In genomic region chr1:225936081-225936480, GRCh38 we compare ENCODE assay signal across 16 cellular contexts. TPM values are rescaled to one million over a fixed set of nuclear protein-coding genes. Genes with fewer than 3 reads are reported as not detected.
DNase-seq lines count a peak whose midpoint lies in the region; ATAC-seq, FAIRE-seq and TF ChIP-seq lines count a peak whose summit lies in the region.
"Not testable (repeated sequence)": the region's sequence is repeated elsewhere in the genome, so short reads cannot be mapped to it uniquely, and the experiment has no call there.
"Had no signal": no experiment of that assay in that cellular context is flagged by ENCODE, and none has a peak within 500 bp of the region (broad histone marks: within the 10 kb centered on the region; RNA-seq: fewer than 3 reads in every experiment).

No MANE protein-coding gene starts in this region.

- FAIRE-seq in K562 (lab: Jason Lieb, UNC); kidney (lab: Jason Lieb, UNC): not testable (repeated sequence)

- not testable (repeated sequence) for H3K9me1 ChIP-seq in K562 (ENCODE audit: control insufficient read depth, insufficient read depth, low read length)

- H3K9me2 ChIP-seq in OCI-LY7 (ENCODE audit: insufficient read depth, low read length), result not testable (repeated sequence)

- 0 out of 4 replicates have a peak overlapping the region, but pooled peaks of 1 of the 2 experiments have one; percentile 16 for H3K9ac ChIP-seq in K562 (ENCODE audit: insufficient read depth in 1 of 2, low read depth in 2 of 2, low read length in 2 of 2)
- H3K9ac ChIP-seq in kidney (ENCODE audit: low read length in 2 of 2), result not testable (repeated sequence)

- intact Hi-C loops in OCI-LY7 (cut with micrococcal nuclease; ENCODE audit: unreplicated experiment); K562 (cut with micrococcal nuclease); kidney (cut with DNase I); prostate gland (cut with DNase I): not testable (repeated sequence)

- not testable (repeated sequence) for ATAC-seq in K562

- H3K27ac ChIP-seq in OCI-LY7 (ENCODE audit: low read depth, low read length, poor library complexity, severe bottlenecking), result peak overlapping the region; percentile 52
- H3K27ac ChIP-seq in K562 (ENCODE audit: extremely low read depth, low read depth, low read length); kidney (ENCODE audit: low read depth in 2 of 2, low read length in 2 of 2); prostate gland: not testable (repeated sequence)

- H4K20me1 ChIP-seq in OCI-LY7 (ENCODE audit: insufficient read depth, low read length); K562 (replicated peaks; ENCODE audit: control insufficient read depth, insufficient read depth, low read length): not testable (repeated sequence)

- not testable (repeated sequence) for H3K79me2 ChIP-seq in OCI-LY7 (ENCODE audit: insufficient read depth, low read depth, low read length); K562 (ENCODE audit: control insufficient read depth, insufficient read depth, low read length)

- H3K4me2 ChIP-seq in OCI-LY7 (ENCODE audit: low read length), result peak overlapping the region; percentile 58
- not testable (repeated sequence) for H3K4me2 ChIP-seq in K562 (ENCODE audit: insufficient read depth, low read length)

- H2AFZ ChIP-seq in OCI-LY7 (ENCODE audit: low read length), result peak overlapping the region; percentile 88; the same call in 1 of the 2 replicates
- peak overlapping the region; percentile 70; the same call in 1 of the 2 replicates for H2AFZ ChIP-seq in K562 (ENCODE audit: low read depth, low read length)

- TF ChIP-seq CTCF in OCI-LY7 (conservative IDR thresholded peaks at IDR 0.05; ENCODE audit: low read length); K562 (IDR thresholded peaks at IDR 0.05 in 2 of 3, conservative IDR thresholded peaks at IDR 0.05 in 1 of 3; ENCODE audit: insufficient read depth in 2 of 3, low read depth in 1 of 3, low read length in 3 of 3); epithelial cell of esophagus (IDR thresholded peaks at IDR 0.05; ENCODE audit: insufficient read depth, low read depth, low read length, missing control alignments); kidney (IDR thresholded peaks at IDR 0.05; ENCODE audit: borderline replicate concordance, extremely low read depth, insufficient read depth); prostate gland (IDR thresholded peaks at IDR 0.05): not testable (repeated sequence)

- H3K36me3 ChIP-seq in OCI-LY7 (ENCODE audit: insufficient read depth, low read length); K562 (ENCODE audit: control insufficient read depth, insufficient read depth, low read length); kidney (ENCODE audit: control insufficient read depth in 1 of 2, insufficient read depth in 2 of 2, low read length in 2 of 2); prostate gland: not testable (repeated sequence)

- 75% methylated on average over 8 of the region's 8 CpGs for WGBS in K562 (ENCODE audit: insufficient coverage, low coverage, missing lambda C conversion rate)
- 61% methylated on average over 8 of the region's 8 CpGs for WGBS in prostate gland

- CTCF ChIA-PET in OCI-LY7 (lab: Charles Lee; ENCODE audit: unreplicated experiment), result interaction anchor here (1.0 to 1.3 kb wide), 3 partner anchors 8 to 39 kb away, joined by 3 read pairs; no protein-coding TSS in a partner anchor
- CTCF ChIA-PET in K562 (lab: Yijun Ruan, JAX; ENCODE audit: low intra/inter-chr PET ratio), result not testable (repeated sequence)

- not testable (repeated sequence) for H3K27me3 ChIP-seq in K562 (ENCODE audit: control insufficient read depth in 2 of 2, insufficient read depth in 2 of 2, low read length in 2 of 2); prostate gland (replicated peaks; ENCODE audit: insufficient read depth)

- H3K9me3 ChIP-seq in OCI-LY7 (ENCODE audit: low read length); K562 (replicated peaks; ENCODE audit: control insufficient read depth, insufficient read depth, low read depth, low read length); kidney (ENCODE audit: control insufficient read depth in 1 of 2, low read length in 2 of 2); prostate gland: not testable (repeated sequence)

- not testable (repeated sequence) for TF ChIP-seq EP300 in Ishikawa (IDR thresholded peaks at IDR 0.05; ENCODE audit: borderline replicate concordance); K562 (IDR thresholded peaks at IDR 0.05; ENCODE audit: low read length)

- not testable (repeated sequence) for H3K4me3 ChIP-seq in OCI-LY7 (ENCODE audit: low read depth, low read length, poor library complexity, severe bottlenecking); K562; epithelial cell of esophagus (ENCODE audit: low read length); kidney (ENCODE audit: low read length in 2 of 2); prostate gland

- POLR2A ChIA-PET in OCI-LY7 (lab: Charles Lee) (interaction anchor here (0.6 to 4.6 kb wide), 5 partner anchors 10 to 1758 kb away, joined by 3 to 56 read pairs (median 4); partner anchors contain the start of gene PYCR2), K562 (lab: Yijun Ruan, JAX) (interaction anchor here (0.8 to 1.5 kb wide), 4 partner anchors 8 to 11 kb away, joined by 3 to 10 read pairs (median 4); no protein-coding TSS in a partner anchor)

- in situ Hi-C loops in K562 (cut with MboI), result not testable (repeated sequence)

- not testable (repeated sequence) for TF ChIP-seq POLR2A in K562 (conservative IDR thresholded peaks at IDR 0.05); prostate gland (IDR thresholded peaks at IDR 0.05)

- BruUV-seq in OCI-LY7 (replicated peaks; lab: Mats Ljungman, UMichigan); K562 (replicated peaks; lab: Mats Ljungman, UMichigan): not testable (repeated sequence)

- DNase-seq in AG20443 (ENCODE audit: low spot score) (peak; percentile 43), GM04503 (ENCODE audit: low read depth) (peak; percentile 47), epithelial cell of esophagus (ENCODE audit: low read depth) (peak; percentile 82), kidney (peak; percentile 6), prostate gland (ENCODE audit: low spot score) (peak; percentile 39)
- not testable (repeated sequence) for DNase-seq in OCI-LY7 (ENCODE audit: low spot score); K562 (ENCODE audit: extremely low read depth in 1 of 4, low spot score in 3 of 4)

- TF ChIP-seq RAD21 in Ishikawa (IDR thresholded peaks at IDR 0.05; ENCODE audit: low read depth); K562 (CRISPR knock-in tag; conservative IDR thresholded peaks at IDR 0.05 in 1 of 2, IDR thresholded peaks at IDR 0.05 in 1 of 2): not testable (repeated sequence)

- H3K4me1 ChIP-seq in OCI-LY7 (ENCODE audit: insufficient read depth, low read length, poor library complexity, severe bottlenecking), result peaks cover 40% of the 10 kb centered on the region
- H3K4me1 ChIP-seq in K562 (replicated peaks in 1 of 2; ENCODE audit: control insufficient read depth in 2 of 2, insufficient read depth in 2 of 2, low read length in 2 of 2), result peaks cover 11 to 21% of the 10 kb centered on the region in 2 experiments; a peak in 4 of 5 replicates
- not testable (repeated sequence) for H3K4me1 ChIP-seq in kidney (ENCODE audit: control insufficient read depth in 1 of 2, insufficient read depth in 1 of 2, low read depth in 1 of 2, low read length in 2 of 2); prostate gland (replicated peaks)

RNA-seq across cellular contexts. Expression of gene LEFTY2, which starts 4.9 kb away (rescaled TPM):
- 3.8 and 4.8 TPM in 2 replicates for total RNA-seq in OCI-LY7 (2014; rRNA removed; shearing (Covaris generic))
- 4.3 and 7.3 TPM in 2 replicates for total RNA-seq in OCI-LY7 (2022)
- 0.23 TPM in 1 of 2 replicates, not detected in the other for total RNA-seq in K562 (2011; cell fraction: chromatin; rRNA removed; ENCODE audit: low replicate concordance)
- not detected in 2 replicates for total RNA-seq in K562 (2011; cell fraction: nucleolus; rRNA removed)
- total RNA-seq in K562 (2011; cell fraction: nucleoplasm; rRNA removed), result 0.29 TPM in 1 of 2 replicates, not detected in the other
- 0.08 and 0.14 TPM in 2 replicates for total RNA-seq in K562 (2014; rRNA removed)
- not detected in 2 replicates for total RNA-seq in K562 (2014; rRNA removed; fragmentation: Illumina TruSeq; extraction: Trizol)
- total RNA-seq in K562 (2015; rRNA removed; fragmentation: Illumina TruSeq; extraction: Trizol), result not detected in 2 replicates
- not detected in 2 replicates for total RNA-seq in K562 (2021)
- 0.04 and 0.07 TPM in 2 replicates for polyA plus RNA-seq in K562 (2011; rRNA removed)
- polyA plus RNA-seq in K562 (2011; cell fraction: cytosol; rRNA removed), result 0.03 and 0.06 TPM in 2 replicates
- 0.06 TPM in 1 of 2 replicates, not detected in the other for polyA plus RNA-seq in K562 (2011; cell fraction: nucleus; rRNA removed)
- 0.04 TPM in 2 replicates for polyA plus RNA-seq in K562 (2012)
- not detected in 2 replicates for polyA plus RNA-seq in K562 (2014; fragmentation: Illumina TruSeq; extraction: Trizol)
- polyA plus RNA-seq in K562 (2014; fragmentation: Nextera tagmentation; extraction: Ambion mirVana), result not detected
- 0.78 TPM in 1 of 2 replicates, not detected in the other for polyA plus RNA-seq in K562 (2014; rRNA removed)
- not detected in 2 replicates for polyA minus RNA-seq in K562 (2011; rRNA and poly(A)+ RNA removed)
- polyA minus RNA-seq in K562 (2011; cell fraction: cytosol; rRNA and poly(A)+ RNA removed), result not detected in 2 replicates
- polyA minus RNA-seq in K562 (2011; cell fraction: nucleus; rRNA and poly(A)+ RNA removed), result not detected in 2 replicates
- total RNA-seq in kidney, result 0.13 TPM
- polyA plus RNA-seq in kidney (ENCODE audit: insufficient read depth, low read depth, low replicate concordance), result 0.28 TPM
- total RNA-seq in prostate gland, result 1 to 10 TPM in 1 of 2 donors, not detected in 1; 7.9 TPM
- total RNA-seq: A172; CD8-positive, alpha-beta memory T cell; HFFc6; HT1080; PC-3; RPMI7951; SJSA1 had no signal
- polyA plus RNA-seq: CD14-positive monocyte; CD8-positive, alpha-beta memory T cell had no signal

RNA-seq across cellular contexts. Expression of gene PYCR2, which starts 12.0 kb away (rescaled TPM):
- total RNA-seq in OCI-LY7 (2014; rRNA removed; shearing (Covaris generic)), result 120 and 136 TPM in 2 replicates
- 153 and 181 TPM in 2 replicates for total RNA-seq in OCI-LY7 (2022)
- total RNA-seq in K562 (2011; cell fraction: chromatin; rRNA removed; ENCODE audit: low replicate concordance), result 118 and 268 TPM in 2 replicates
- 193 and 210 TPM in 2 replicates for total RNA-seq in K562 (2011; cell fraction: nucleolus; rRNA removed)
- total RNA-seq in K562 (2011; cell fraction: nucleoplasm; rRNA removed), result 181 and 191 TPM in 2 replicates
- 162 and 176 TPM in 2 replicates for total RNA-seq in K562 (2014; rRNA removed)
- total RNA-seq in K562 (2014; rRNA removed; fragmentation: Illumina TruSeq; extraction: Trizol), result 75.2 and 76.7 TPM in 2 replicates
- total RNA-seq in K562 (2015; rRNA removed; fragmentation: Illumina TruSeq; extraction: Trizol), result 79.2 and 83.5 TPM in 2 replicates
- total RNA-seq in K562 (2021), result 200 and 219 TPM in 2 replicates
- polyA plus RNA-seq in K562 (2011; rRNA removed), result 127 and 246 TPM in 2 replicates
- polyA plus RNA-seq in K562 (2011; cell fraction: cytosol; rRNA removed), result 168 and 216 TPM in 2 replicates
- polyA plus RNA-seq in K562 (2011; cell fraction: nucleus; rRNA removed), result 321 and 394 TPM in 2 replicates
- 161 and 213 TPM in 2 replicates for polyA plus RNA-seq in K562 (2012)
- 154 and 187 TPM in 2 replicates for polyA plus RNA-seq in K562 (2014; fragmentation: Illumina TruSeq; extraction: Trizol)
- polyA plus RNA-seq in K562 (2014; fragmentation: Nextera tagmentation; extraction: Ambion mirVana), result 1 to 10 TPM; 5.5 to 7.9 TPM
- 195 and 208 TPM in 2 replicates for polyA plus RNA-seq in K562 (2014; rRNA removed)
- 79.4 and 82.2 TPM in 2 replicates for polyA minus RNA-seq in K562 (2011; rRNA and poly(A)+ RNA removed)
- 58.5 and 79.5 TPM in 2 replicates for polyA minus RNA-seq in K562 (2011; cell fraction: cytosol; rRNA and poly(A)+ RNA removed)
- 66.8 and 85.3 TPM in 2 replicates for polyA minus RNA-seq in K562 (2011; cell fraction: nucleus; rRNA and poly(A)+ RNA removed)
- total RNA-seq in kidney, result 79.3 TPM
- 72.4 TPM for polyA plus RNA-seq in kidney (ENCODE audit: insufficient read depth, low read depth, low replicate concordance)
- total RNA-seq in prostate gland, result 10 to 100 TPM; 70.8 to 80.2 TPM

RNA-seq across cellular contexts. Expression of gene LEFTY1, which starts 47.1 kb away (rescaled TPM):
- 0.09 TPM in 1 of 2 replicates, not detected in the other for total RNA-seq in OCI-LY7 (2014; rRNA removed; shearing (Covaris generic))
- total RNA-seq in OCI-LY7 (2022), result 0.44 and 1.0 TPM in 2 replicates
- total RNA-seq in K562 (2011; cell fraction: chromatin; rRNA removed; ENCODE audit: low replicate concordance), result 0.88 and 1.0 TPM in 2 replicates
- 1.2 TPM in 1 of 2 replicates, not detected in the other for total RNA-seq in K562 (2011; cell fraction: nucleolus; rRNA removed)
- total RNA-seq in K562 (2011; cell fraction: nucleoplasm; rRNA removed), result 1.1 TPM in 1 of 2 replicates, not detected in the other
- total RNA-seq in K562 (2014; rRNA removed), result 0.16 TPM in 1 of 2 replicates, not detected in the other
- total RNA-seq in K562 (2014; rRNA removed; fragmentation: Illumina TruSeq; extraction: Trizol), result 0.07 TPM in 1 of 2 replicates, not detected in the other
- not detected in 2 replicates for total RNA-seq in K562 (2015; rRNA removed; fragmentation: Illumina TruSeq; extraction: Trizol)
- total RNA-seq in K562 (2021), result 0.20 and 0.24 TPM in 2 replicates
- polyA plus RNA-seq in K562 (2011; rRNA removed), result 0.09 and 0.21 TPM in 2 replicates
- 0.09 and 0.30 TPM in 2 replicates for polyA plus RNA-seq in K562 (2011; cell fraction: cytosol; rRNA removed)
- 0.41 and 0.67 TPM in 2 replicates for polyA plus RNA-seq in K562 (2011; cell fraction: nucleus; rRNA removed)
- polyA plus RNA-seq in K562 (2012), result 0.04 and 0.07 TPM in 2 replicates
- polyA plus RNA-seq in K562 (2014; fragmentation: Illumina TruSeq; extraction: Trizol), result 0.15 TPM in 1 of 2 replicates, not detected in the other
- not detected for polyA plus RNA-seq in K562 (2014; fragmentation: Nextera tagmentation; extraction: Ambion mirVana)
- polyA plus RNA-seq in K562 (2014; rRNA removed), result 0.13 TPM in 1 of 2 replicates, not detected in the other
- polyA minus RNA-seq in K562 (2011; rRNA and poly(A)+ RNA removed), result not detected in 2 replicates
- polyA minus RNA-seq in K562 (2011; cell fraction: cytosol; rRNA and poly(A)+ RNA removed), result not detected in 2 replicates
- 0.22 and 0.27 TPM in 2 replicates for polyA minus RNA-seq in K562 (2011; cell fraction: nucleus; rRNA and poly(A)+ RNA removed)
- 8.6 TPM for total RNA-seq in kidney
- polyA plus RNA-seq in kidney (ENCODE audit: insufficient read depth, low read depth, low replicate concordance), result 0.41 TPM
- total RNA-seq in prostate gland, result 1 to 10 TPM; 1.7 to 2.0 TPM
- total RNA-seq: A172; CD8-positive, alpha-beta memory T cell; HFFc6; HT1080; PC-3; RPMI7951; SJSA1 had no signal
- polyA plus RNA-seq: CD14-positive monocyte had no signal

RNA-seq across cellular contexts. Expression of gene TMEM63A, which starts 53.9 kb away (rescaled TPM):
- 20.9 and 21.0 TPM in 2 replicates for total RNA-seq in OCI-LY7 (2014; rRNA removed; shearing (Covaris generic))
- total RNA-seq in OCI-LY7 (2022), result 46.5 and 53.3 TPM in 2 replicates
- 420 and 854 TPM in 2 replicates for total RNA-seq in K562 (2011; cell fraction: chromatin; rRNA removed; ENCODE audit: low replicate concordance)
- total RNA-seq in K562 (2011; cell fraction: nucleolus; rRNA removed), result 362 and 382 TPM in 2 replicates
- total RNA-seq in K562 (2011; cell fraction: nucleoplasm; rRNA removed), result 379 and 427 TPM in 2 replicates
- total RNA-seq in K562 (2014; rRNA removed), result 17.5 and 21.2 TPM in 2 replicates
- 17.2 and 17.6 TPM in 2 replicates for total RNA-seq in K562 (2014; rRNA removed; fragmentation: Illumina TruSeq; extraction: Trizol)
- 16.2 and 17.5 TPM in 2 replicates for total RNA-seq in K562 (2015; rRNA removed; fragmentation: Illumina TruSeq; extraction: Trizol)
- total RNA-seq in K562 (2021), result 48.5 and 54.6 TPM in 2 replicates
- 39.2 and 70.5 TPM in 2 replicates for polyA plus RNA-seq in K562 (2011; rRNA removed)
- 23.7 and 25.8 TPM in 2 replicates for polyA plus RNA-seq in K562 (2011; cell fraction: cytosol; rRNA removed)
- polyA plus RNA-seq in K562 (2011; cell fraction: nucleus; rRNA removed), result 496 and 545 TPM in 2 replicates
- polyA plus RNA-seq in K562 (2012), result 27.0 and 59.7 TPM in 2 replicates
- polyA plus RNA-seq in K562 (2014; fragmentation: Illumina TruSeq; extraction: Trizol), result 37.7 and 39.0 TPM in 2 replicates
- polyA plus RNA-seq in K562 (2014; fragmentation: Nextera tagmentation; extraction: Ambion mirVana), result 1 to 10 TPM; 2.0 to 2.8 TPM
- polyA plus RNA-seq in K562 (2014; rRNA removed), result 30.5 and 32.4 TPM in 2 replicates
- polyA minus RNA-seq in K562 (2011; rRNA and poly(A)+ RNA removed), result 57.7 and 57.8 TPM in 2 replicates
- polyA minus RNA-seq in K562 (2011; cell fraction: cytosol; rRNA and poly(A)+ RNA removed), result 16.8 and 28.1 TPM in 2 replicates
- 118 and 144 TPM in 2 replicates for polyA minus RNA-seq in K562 (2011; cell fraction: nucleus; rRNA and poly(A)+ RNA removed)
- 159 TPM for total RNA-seq in kidney
- 25.5 TPM for polyA plus RNA-seq in kidney (ENCODE audit: insufficient read depth, low read depth, low replicate concordance)
- total RNA-seq in prostate gland, result 100 to 1,000 TPM; 141 to 192 TPM
